Comparison of ENCODE assay signal across 6 cellular contexts in the genomic region with DNA sequence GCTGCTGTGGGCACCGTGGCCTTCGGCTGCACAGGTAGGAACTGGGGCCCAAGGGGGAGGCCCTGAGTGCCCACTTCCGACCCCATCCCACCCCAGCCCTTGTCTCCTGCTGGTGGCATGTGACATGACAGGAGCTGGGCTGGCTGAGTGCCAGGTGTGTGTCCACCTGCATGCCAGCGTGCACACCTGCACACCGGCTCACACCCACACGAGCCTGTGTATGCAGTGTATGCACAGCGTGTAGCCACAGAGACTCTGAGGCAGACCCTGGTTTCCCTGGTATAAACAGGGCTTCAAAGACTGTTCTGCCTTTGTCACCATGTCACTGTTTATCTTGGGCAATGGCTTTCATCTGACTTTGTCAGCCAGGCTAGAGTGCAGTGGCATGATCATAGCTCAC.
A peak's percentile ranks its signal among the peaks of the same experiment; 100 is the strongest.
DNase-seq lines count a peak whose midpoint lies in the region; ATAC-seq and TF ChIP-seq lines count a peak whose summit lies in the region.
"Not testable (repeated sequence)": the region's sequence is repeated elsewhere in the genome, so short reads cannot be mapped to it uniquely, and the experiment has no call there.

No MANE protein-coding gene starts in this region.

- H3K9me3 Mint-ChIP-seq in chondrocyte (ENCODE audit: low read depth): not testable (repeated sequence)

- H3K4me1 Mint-ChIP-seq in chondrocyte (ENCODE audit: low read depth): not testable (repeated sequence)

- TF ChIP-seq CTCF in DND-41 (IDR thresholded peaks at IDR 0.05; ENCODE audit: borderline replicate concordance, extremely low read depth, low read length, poor library complexity, severe bottlenecking); chondrocyte (IDR thresholded peaks at IDR 0.05); hepatocyte (IDR thresholded peaks at IDR 0.05; ENCODE audit: poor library complexity); sigmoid colon (IDR thresholded peaks at IDR 0.05); upper lobe of right lung (IDR thresholded peaks at IDR 0.05): not testable (repeated sequence)

- ATAC-seq in DND-41 (ENCODE audit: insufficient read depth, low read depth) (peak; percentile 57), upper lobe of right lung (peak; percentile 27)

- WGBS in hepatocyte (ENCODE audit: low lambda C conversion rate, missing lambda C conversion rate): 86% methylated on average over 4 of the region's 7 CpGs
- WGBS in sigmoid colon, 2 donors: 90 to 92% methylated on average over 4 of the region's 7 CpGs

- not testable (repeated sequence) for H3K79me2 ChIP-seq in DND-41 (ENCODE audit: insufficient read depth, low read length); hepatocyte

- not testable (repeated sequence) for H3K27ac Mint-ChIP-seq in chondrocyte (ENCODE audit: unreplicated experiment)

- H3K4me1 ChIP-seq in DND-41 (ENCODE audit: insufficient read depth, low read length); hepatocyte (ENCODE audit: insufficient read depth); sigmoid colon; upper lobe of right lung: not testable (repeated sequence)

- H2AFZ ChIP-seq in DND-41 (ENCODE audit: low read depth, low read length); hepatocyte: not testable (repeated sequence)

- intact Hi-C loops in sigmoid colon (cut with DNase I); upper lobe of right lung (cut with DNase I): not testable (repeated sequence)

- not testable (repeated sequence) for DNase-seq in DND-41, upper lobe of right lung
- DNase-seq in RPMI8226 (peak; percentile 7), chondrocyte (ENCODE audit: low spot score) (peak; percentile 85), hepatocyte (ENCODE audit: low spot score) (peak; percentile 2), sigmoid colon (peak; percentile 61)

- H3K36me3 Mint-ChIP-seq in chondrocyte (ENCODE audit: low read depth): not testable (repeated sequence)

- H3K36me3 ChIP-seq in DND-41 (ENCODE audit: insufficient read depth, low read length); hepatocyte (replicated peaks; ENCODE audit: insufficient read depth, low read depth); sigmoid colon; upper lobe of right lung: not testable (repeated sequence)

- TF ChIP-seq EP300 in sigmoid colon (IDR thresholded peaks at IDR 0.05): not testable (repeated sequence)

- H3K27me3 ChIP-seq in DND-41 (ENCODE audit: insufficient read depth, low read length, poor library complexity); hepatocyte; sigmoid colon; upper lobe of right lung: not testable (repeated sequence)

- H3K27me3 Mint-ChIP-seq in chondrocyte (ENCODE audit: low read depth): not testable (repeated sequence)

- H3K4me3 Mint-ChIP-seq in chondrocyte (ENCODE audit: unreplicated experiment): not testable (repeated sequence)

- H3K9me3 ChIP-seq in DND-41 (ENCODE audit: insufficient read depth, low read length, severe bottlenecking); hepatocyte (ENCODE audit: low read depth); sigmoid colon; upper lobe of right lung: not testable (repeated sequence)

- not testable (repeated sequence) for H3K9me2 ChIP-seq in hepatocyte (replicated peaks; ENCODE audit: insufficient read depth)

- H3K4me2 ChIP-seq in DND-41 (ENCODE audit: insufficient read depth, low read length); hepatocyte: not testable (repeated sequence)

- not testable (repeated sequence) for H4K20me1 ChIP-seq in DND-41 (ENCODE audit: insufficient read depth, low read length); hepatocyte (ENCODE audit: insufficient read depth, poor library complexity, severe bottlenecking)

- not testable (repeated sequence) for H3K27ac ChIP-seq in DND-41 (ENCODE audit: low read length); hepatocyte; sigmoid colon; upper lobe of right lung

- not testable (repeated sequence) for H3K4me3 ChIP-seq in DND-41 (ENCODE audit: low read depth in 1 of 2, low read length in 2 of 2); hepatocyte; sigmoid colon; upper lobe of right lung

- not testable (repeated sequence) for H3K9ac ChIP-seq in DND-41 (ENCODE audit: low read depth, low read length)

- not testable (repeated sequence) for TF ChIP-seq POLR2A in sigmoid colon (IDR thresholded peaks at IDR 0.05)
